Comparison of ENCODE assay signal across 10 cellular contexts in the genomic region with DNA sequence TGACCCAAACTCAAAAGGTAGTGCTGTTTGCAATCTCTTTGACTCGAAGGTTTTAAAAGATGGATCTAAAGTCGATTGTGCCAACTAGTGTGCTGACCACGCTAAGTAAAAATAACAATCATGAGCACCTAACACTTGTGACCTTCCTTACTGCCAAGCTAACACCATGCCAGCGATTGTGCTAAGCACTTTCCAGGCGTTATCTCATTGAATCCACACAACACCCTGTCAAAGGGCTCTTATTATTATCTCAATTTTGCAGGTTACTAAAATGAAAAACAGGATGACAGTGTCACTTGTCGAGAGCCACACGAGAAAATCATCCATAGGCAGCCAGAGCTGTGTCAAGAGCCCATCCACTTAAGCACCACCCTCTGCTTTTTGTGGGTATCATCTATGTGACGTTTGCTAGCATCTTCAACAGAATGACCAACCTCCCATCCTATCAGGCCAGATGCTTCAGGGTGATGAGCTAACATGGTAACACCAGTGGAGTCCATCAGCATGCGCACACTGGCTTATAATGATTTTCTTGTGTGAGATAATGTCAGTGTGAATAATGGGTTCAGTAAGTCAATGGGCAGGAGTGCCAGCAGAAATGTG. TPM values are rescaled to one million over a fixed set of nuclear protein-coding genes. Genes with fewer than 3 reads are reported as not detected.
DNase-seq lines count a peak whose midpoint lies in the region; ATAC-seq, FAIRE-seq and TF ChIP-seq lines count a peak whose summit lies in the region.
"Had no signal": no experiment of that assay in that cellular context is flagged by ENCODE, and none has a peak within 500 bp of the region (broad histone marks: within the 10 kb centered on the region; RNA-seq: fewer than 3 reads in every experiment).

No MANE protein-coding gene starts in this region.

- H3K36me3 Mint-ChIP-seq in naive thymus-derived CD8-positive, alpha-beta T cell = no peaks in the 10 kb centered on the region

- H3K4me1 ChIP-seq in KMS-11 (ENCODE audit: low read depth, poor library complexity, severe bottlenecking) (no peaks in the 10 kb centered on the region), body of pancreas (peaks cover 5% of the 10 kb centered on the region), small intestine (ENCODE audit: control insufficient read depth in 2 of 2, insufficient read depth in 1 of 2, low read depth in 1 of 2, low read length in 1 of 2) (no peaks in the 10 kb centered on the region)
- H3K4me1 ChIP-seq: adrenal gland had no signal

- peak overlapping the region in 9 of 10 donors; percentile 52 to 92 (median 67) for H3K27ac Mint-ChIP-seq in naive thymus-derived CD8-positive, alpha-beta T cell

- H4K20me1 ChIP-seq in KMS-11 (ENCODE audit: insufficient read depth) = no peaks in the 10 kb centered on the region

- H3K27me3 Mint-ChIP-seq in naive thymus-derived CD8-positive, alpha-beta T cell = no peaks in the 10 kb centered on the region

- H3K79me2 ChIP-seq in KMS-11 (ENCODE audit: insufficient read depth, low read depth) = no peaks in the 10 kb centered on the region

- no peak for TF ChIP-seq POLR2A in body of pancreas (IDR thresholded peaks at IDR 0.05)

- no peak overlapping the region for H3K9ac ChIP-seq in KMS-11

- POLR2A ChIA-PET in naive thymus-derived CD8-positive, alpha-beta T cell (lab: Charles Lee) = interaction anchor here (0.7 to 3.1 kb wide), 5 partner anchors 10 to 261 kb away, joined by 3 to 43 read pairs (median 9); partner anchors contain the start of genes DKC1 and SLC10A3

- peak overlapping the region; percentile 58 to 86 (median 77) for H3K4me3 Mint-ChIP-seq in naive thymus-derived CD8-positive, alpha-beta T cell

- peak overlapping the region; percentile 59; the same call in 1 of the 2 replicates for H2AFZ ChIP-seq in KMS-11 (ENCODE audit: low read depth)

- H3K4me3 ChIP-seq in KMS-11 (IDR thresholded peaks at IDR 0.05; ENCODE audit: insufficient read depth, low read depth, low read length) = no peak overlapping the region
- H3K4me3 ChIP-seq in body of pancreas = no peak overlapping the region
- H3K4me3 ChIP-seq in small intestine (ENCODE audit: low read depth in 1 of 2, low read length in 2 of 2) = no peak overlapping the region

- no peak for FAIRE-seq in small intestine (lab: Jason Lieb, UNC)

- H3K4me1 Mint-ChIP-seq in naive thymus-derived CD8-positive, alpha-beta T cell = peaks cover 0 to 30% (median 12%) of the 10 kb centered on the region in 4 donors

- TF ChIP-seq CTCF in KMS-11 (conservative IDR thresholded peaks at IDR 0.05; ENCODE audit: low read depth, low read length) = no peak
- TF ChIP-seq CTCF in body of pancreas (IDR thresholded peaks at IDR 0.05) = no peak

- intact Hi-C loops in body of pancreas (cut with DNase I) = no loop called here

- no peak overlapping the region for H3K4me2 ChIP-seq in KMS-11

- 18 to 26% methylated on average over 7 to 9 of the region's 9 CpGs for WGBS in body of pancreas, 2 donors
- WGBS in small intestine, 3 donors = 34 to 56% (median 55%) methylated on average over 9 of the region's 9 CpGs

- H3K9me3 Mint-ChIP-seq in naive thymus-derived CD8-positive, alpha-beta T cell = no peaks in the 10 kb centered on the region

- H3K9me3 ChIP-seq in body of pancreas = no peaks in the 10 kb centered on the region
- no peaks in the 10 kb centered on the region for H3K9me3 ChIP-seq in small intestine (ENCODE audit: control insufficient read depth, low read depth)
- H3K9me3 ChIP-seq: adrenal gland, esophagus muscularis mucosa had no signal

- ATAC-seq in body of pancreas (peak; percentile 36), HG03565 (IDR thresholded peaks at IDR 0.05; ENCODE audit: unreplicated experiment) (no peak)
- no peak for ATAC-seq in naive thymus-derived CD8-positive, alpha-beta T cell

- H3K27ac ChIP-seq in KMS-11 (no peak overlapping the region), body of pancreas (peak overlapping the region in 1 of 4 donors; percentile 44), small intestine (ENCODE audit: low read depth in 1 of 2, low read length in 1 of 2) (no peak overlapping the region)

- H3K36me3 ChIP-seq in KMS-11 (ENCODE audit: insufficient read depth) (no peaks in the 10 kb centered on the region), body of pancreas (replicated peaks in 1 of 2; ENCODE audit: insufficient read depth in 1 of 2, low read depth in 2 of 2) (no peaks in the 10 kb centered on the region), small intestine (ENCODE audit: control insufficient read depth in 2 of 2, insufficient read depth in 2 of 2, low read length in 2 of 2) (no peaks in the 10 kb centered on the region)
- H3K36me3 ChIP-seq: adrenal gland, esophagus muscularis mucosa had no signal

- H3K27me3 ChIP-seq in KMS-11 (ENCODE audit: insufficient read depth, low read depth) (no peaks in the 10 kb centered on the region), body of pancreas (no peaks in the 10 kb centered on the region), small intestine (ENCODE audit: control insufficient read depth in 2 of 2, insufficient read depth in 2 of 2, low read length in 2 of 2) (no peaks in the 10 kb centered on the region)
- H3K27me3 ChIP-seq: adrenal gland, esophagus muscularis mucosa had no signal

- peak; percentile 52 for DNase-seq in CMK (ENCODE audit: low read depth)
- peak in 1 of 4 donors; percentile 19 for DNase-seq in body of pancreas
- DNase-seq in naive thymus-derived CD8-positive, alpha-beta T cell = no peak
- DNase-seq in superior temporal gyrus (ENCODE audit: extremely low spot score) = no peak
- no peak for DNase-seq in small intestine
- no peak for DNase-seq in RKO (ENCODE audit: low spot score)
- DNase-seq: adrenal gland had no signal

RNA-seq across cellular contexts. Expression of gene GAB3, which starts 0.9 kb away (rescaled TPM):
- total RNA-seq in body of pancreas = 1 to 10 TPM in 1 of 2 donors, under 1 TPM in 1; 0.66 to 3.4 TPM
- 1 to 10 TPM; 9.9 to 10.0 TPM for total RNA-seq in naive thymus-derived CD8-positive, alpha-beta T cell
- 1 to 10 TPM in 2 of 3 donors, under 1 TPM in 1; 0.77 to 5.2 (median 1.2) TPM for polyA plus RNA-seq in naive thymus-derived CD8-positive, alpha-beta T cell
- polyA plus RNA-seq in small intestine = 1 to 10 TPM; 1.1 to 1.6 (median 1.1) TPM

RNA-seq across cellular contexts. Expression of gene DKC1, which starts 10.9 kb away (rescaled TPM):
- 10 to 100 TPM; 17.9 to 26.0 TPM for total RNA-seq in body of pancreas
- total RNA-seq in naive thymus-derived CD8-positive, alpha-beta T cell = 10 to 100 TPM; 74.7 to 93.7 TPM
- polyA plus RNA-seq in naive thymus-derived CD8-positive, alpha-beta T cell = 10 to 100 TPM; 38.6 to 56.5 (median 44.2) TPM
- polyA plus RNA-seq in small intestine = 10 to 100 TPM; 12.5 to 56.0 (median 19.7) TPM

RNA-seq across cellular contexts. Expression of gene MPP1, which starts 53.5 kb away (rescaled TPM):
- total RNA-seq in body of pancreas = 10 to 100 TPM; 24.9 to 31.6 TPM
- total RNA-seq in naive thymus-derived CD8-positive, alpha-beta T cell = 10 to 100 TPM; 17.1 to 18.4 TPM
- polyA plus RNA-seq in naive thymus-derived CD8-positive, alpha-beta T cell = 10 to 100 TPM; 10.6 to 18.9 (median 17.3) TPM
- polyA plus RNA-seq in small intestine = 100 to 1,000 TPM in 2 of 3 donors, 10 to 100 TPM in 1; 35.9 to 199 (median 132) TPM
